Comparison of ENCODE assay signal across 8 cellular contexts in genomic region chr6:17281100-17281496, GRCh38. TPM values are rescaled to one million over a fixed set of nuclear protein-coding genes. Genes with fewer than 3 reads are reported as not detected.
A peak's percentile ranks its signal among the peaks of the same experiment; 100 is the strongest.
DNase-seq lines count a peak whose midpoint lies in the region; ATAC-seq lines count a peak whose summit lies in the region.

RBM24 (plus strand) TSS chr6:17281361; CDS start chr6:17281582, 221 bp downstream.

- H3K36me3 ChIP-seq in muscle layer of colon (ENCODE audit: insufficient read depth, low read length): no peaks in the 10 kb centered on the region
- H3K36me3 ChIP-seq in subcutaneous abdominal adipose tissue (ENCODE audit: control insufficient read depth in 5 of 5, insufficient read depth in 5 of 5, low read length in 5 of 5): no peaks in the 10 kb centered on the region

- H3K4me1 ChIP-seq in muscle layer of colon (ENCODE audit: insufficient read depth, low read length) (peaks cover 23% of the 10 kb centered on the region), subcutaneous abdominal adipose tissue (ENCODE audit: control insufficient read depth in 5 of 5, insufficient read depth in 5 of 5, low read length in 5 of 5) (peaks cover 0 to 24% (median 14%) of the 10 kb centered on the region in 5 donors)

- H3K9ac ChIP-seq in muscle layer of colon (ENCODE audit: low read length): peak within 1 kb of the TSS; percentile 89
- H3K9ac ChIP-seq in subcutaneous abdominal adipose tissue (ENCODE audit: low read length in 5 of 5): peak within 1 kb of the TSS; percentile 7 to 87 (median 69)

- DNase-seq in COLO668 (lab: John Stamatoyannopoulos, UW; ENCODE audit: unreplicated experiment) (peak; percentile 73), M059J (ENCODE audit: low read depth) (peak; percentile 83), fibroblast of gingiva (ENCODE audit: low read depth) (peak; percentile 78), NCI-H2196 (lab: John Stamatoyannopoulos, UW; ENCODE audit: unreplicated experiment) (no peak)
- peak; percentile 62 for DNase-seq in activated CD8-positive, alpha-beta memory T cell treated with anti-CD3 and anti-CD28 coated beads for 24 hours

- H3K9me3 ChIP-seq in muscle layer of colon (ENCODE audit: low read length) (no peaks in the 10 kb centered on the region), subcutaneous abdominal adipose tissue (ENCODE audit: control insufficient read depth in 5 of 5, low read length in 5 of 5) (no peaks in the 10 kb centered on the region)

- H3K27ac ChIP-seq in muscle layer of colon (ENCODE audit: low read depth, low read length) (peak within 1 kb of the TSS; percentile 91), subcutaneous abdominal adipose tissue (ENCODE audit: low read depth, low read length) (no peak within 1 kb of the TSS)

- H3K27me3 ChIP-seq in muscle layer of colon (ENCODE audit: control insufficient read depth in 1 of 2, insufficient read depth in 2 of 2, low read length in 2 of 2): no peaks in the 10 kb centered on the region
- no peaks in the 10 kb centered on the region for H3K27me3 ChIP-seq in subcutaneous abdominal adipose tissue (ENCODE audit: control insufficient read depth in 5 of 5, insufficient read depth in 4 of 5, low read length in 5 of 5)

- H3K4me3 ChIP-seq in muscle layer of colon (ENCODE audit: low read depth in 1 of 2, low read length in 2 of 2): peak within 1 kb of the TSS; percentile 84 to 88
- H3K4me3 ChIP-seq in subcutaneous abdominal adipose tissue (ENCODE audit: low read depth in 1 of 5, low read length in 5 of 5): peak within 1 kb of the TSS; percentile 71 to 89 (median 80)

- ATAC-seq in GM18502 (IDR thresholded peaks at IDR 0.05; ENCODE audit: poor library complexity, unreplicated experiment): no peak

RNA-seq across cellular contexts. Expression of gene RBM24, which starts in this region (rescaled TPM):
- 24.1 and 27.9 TPM in 2 replicates for total RNA-seq in M059J (2014; rRNA removed; shearing (Covaris generic))
